In genomic region chr3:64977308-64978100, GRCh38 we compare ENCODE assay signal across 13 cellular contexts.
DNase-seq lines count a peak whose midpoint lies in the region; ATAC-seq and TF ChIP-seq lines count a peak whose summit lies in the region.
"Had no signal": no experiment of that assay in that cellular context is flagged by ENCODE, and none has a peak within 500 bp of the region (broad histone marks: within the 10 kb centered on the region; RNA-seq: fewer than 3 reads in every experiment).

No MANE protein-coding gene starts in this region.

- no peaks in the 10 kb centered on the region for H3K4me1 Mint-ChIP-seq in activated CD8-positive, alpha-beta T cell treated with anti-CD3 and anti-CD28 coated beads for 36 hours (ENCODE audit: low read depth)

- DNase-seq in cardiac muscle cell (ENCODE audit: low read depth in 1 of 2, low spot score in 1 of 2) (peak in 1 of 2 donors; percentile 44), right cardiac atrium (no peak), amniotic stem cell (lab: John Stamatoyannopoulos, UW) (peak; percentile 53), glomerular visceral epithelial cell (ENCODE audit: extremely low spot score) (peak; percentile 90), NCI-H526 (lab: John Stamatoyannopoulos, UW) (no peak)
- no peak for DNase-seq in activated CD8-positive, alpha-beta T cell treated with anti-CD3 and anti-CD28 coated beads for 36 hours
- no peak for DNase-seq in activated CD8-positive, alpha-beta memory T cell treated with anti-CD3 and anti-CD28 coated beads, Interleukin-2, amount 50 U/mL, for 4 hours
- DNase-seq: activated naive CD8-positive, alpha-beta T cell treated with anti-CD3 and anti-CD28 coated beads for 36 hours; head of caudate nucleus; nucleus accumbens; transverse colon had no signal

- H3K4me3 Mint-ChIP-seq in activated CD8-positive, alpha-beta T cell treated with anti-CD3 and anti-CD28 coated beads for 36 hours: no peak overlapping the region
- H3K4me3 Mint-ChIP-seq: activated naive CD8-positive, alpha-beta T cell treated with anti-CD3 and anti-CD28 coated beads for 36 hours had no signal

- H3K4me1 ChIP-seq in cardiac muscle cell (ENCODE audit: low read depth) (peaks cover 8% of the 10 kb centered on the region), right cardiac atrium (ENCODE audit: control insufficient read depth, insufficient read depth, low read length) (peaks cover 4% of the 10 kb centered on the region)
- H3K4me1 ChIP-seq: A549, transverse colon had no signal

- H3K4me3 ChIP-seq in cardiac muscle cell: no peak overlapping the region
- no peak overlapping the region for H3K4me3 ChIP-seq in right cardiac atrium (ENCODE audit: low read length)
- H3K4me3 ChIP-seq: A549, transverse colon had no signal

- H3K36me3 ChIP-seq in cardiac muscle cell: no peaks in the 10 kb centered on the region
- H3K36me3 ChIP-seq: transverse colon had no signal

- peak overlapping the region; percentile 12 for H3K27ac ChIP-seq in cardiac muscle cell
- no peak overlapping the region for H3K27ac ChIP-seq in right cardiac atrium (ENCODE audit: low read length)
- H3K27ac ChIP-seq: A549, transverse colon had no signal

- ATAC-seq in right cardiac atrium: no peak
- no peak for ATAC-seq in activated CD8-positive, alpha-beta T cell treated with anti-CD3 and anti-CD28 coated beads for 36 hours
- ATAC-seq in GM21367 (IDR thresholded peaks at IDR 0.05; ENCODE audit: unreplicated experiment): no peak
- ATAC-seq: A549 had no signal

- H3K9me3 ChIP-seq in cardiac muscle cell (ENCODE audit: low read depth) (no peaks in the 10 kb centered on the region), right cardiac atrium (ENCODE audit: control insufficient read depth, low read length) (no peaks in the 10 kb centered on the region)
- H3K9me3 ChIP-seq: A549, transverse colon had no signal

- H3K27me3 Mint-ChIP-seq in activated CD8-positive, alpha-beta T cell treated with anti-CD3 and anti-CD28 coated beads for 36 hours: no peaks in the 10 kb centered on the region
- H3K27me3 Mint-ChIP-seq: activated naive CD8-positive, alpha-beta T cell treated with anti-CD3 and anti-CD28 coated beads for 36 hours had no signal

- CTCF ChIA-PET in activated CD8-positive, alpha-beta T cell treated with anti-CD3 and anti-CD28 coated beads for 36 hours (lab: Charles Lee): no interaction called here

- H3K27me3 ChIP-seq in cardiac muscle cell (no peaks in the 10 kb centered on the region), right cardiac atrium (ENCODE audit: control insufficient read depth, insufficient read depth) (no peaks in the 10 kb centered on the region)
- H3K27me3 ChIP-seq: transverse colon had no signal

- TF ChIP-seq CTCF in cardiac muscle cell (IDR thresholded peaks at IDR 0.05; ENCODE audit: low read depth, low read length): no peak
- TF ChIP-seq CTCF in activated CD8-positive, alpha-beta T cell treated with anti-CD3 and anti-CD28 coated beads for 36 hours (IDR thresholded peaks at IDR 0.05): no peak

- intact Hi-C loops in right cardiac atrium (cut with DNase I): no loop called here
- intact Hi-C loops in activated CD8-positive, alpha-beta T cell treated with anti-CD3 and anti-CD28 coated beads for 36 hours (cut with micrococcal nuclease): no loop called here

- H3K9me3 Mint-ChIP-seq in activated CD8-positive, alpha-beta T cell treated with anti-CD3 and anti-CD28 coated beads for 36 hours: no peaks in the 10 kb centered on the region

- H3K36me3 Mint-ChIP-seq in activated CD8-positive, alpha-beta T cell treated with anti-CD3 and anti-CD28 coated beads for 36 hours (ENCODE audit: low read depth): no peaks in the 10 kb centered on the region
- H3K36me3 Mint-ChIP-seq: activated naive CD8-positive, alpha-beta T cell treated with anti-CD3 and anti-CD28 coated beads for 36 hours had no signal

- 80% methylated on average over 8 of the region's 8 CpGs for WGBS in right cardiac atrium

- no peak overlapping the region for H3K27ac Mint-ChIP-seq in activated CD8-positive, alpha-beta T cell treated with anti-CD3 and anti-CD28 coated beads for 36 hours
- H3K27ac Mint-ChIP-seq: activated naive CD8-positive, alpha-beta T cell treated with anti-CD3 and anti-CD28 coated beads for 36 hours had no signal

- POLR2A ChIA-PET in activated CD8-positive, alpha-beta T cell treated with anti-CD3 and anti-CD28 coated beads for 36 hours (lab: Charles Lee): no interaction called here

Comparison
In these comparisons a context has a peak if more than half of its experiments do, and no peak if none do; other contexts are left out.
1. DNase-seq: peak in amniotic stem cell (single experiment) and glomerular visceral epithelial cell (single experiment); none in right cardiac atrium (0 of 3), NCI-H526 (0 of 2), activated CD8-positive, alpha-beta T cell treated with anti-CD3 and anti-CD28 coated beads for 36 hours (single experiment) and activated CD8-positive, alpha-beta memory T cell treated with anti-CD3 and anti-CD28 coated beads, Interleukin-2, amount 50 U/mL, for 4 hours (single experiment).